9 cellular contexts compared by ENCODE assay signal in genomic region chr3:65170357-65171090, GRCh38.
DNase-seq lines count a peak whose midpoint lies in the region; ATAC-seq, FAIRE-seq and TF ChIP-seq lines count a peak whose summit lies in the region.
"Had no signal": no experiment of that assay in that cellular context is flagged by ENCODE, and none has a peak within 500 bp of the region (broad histone marks: within the 10 kb centered on the region; RNA-seq: fewer than 3 reads in every experiment).

No MANE protein-coding gene starts in this region.

- H3K27ac ChIP-seq in kidney (ENCODE audit: low read depth in 2 of 2, low read length in 2 of 2) (no peak overlapping the region), substantia nigra (ENCODE audit: low read depth, low read length, poor library complexity, severe bottlenecking) (no peak overlapping the region)
- H3K27ac ChIP-seq: SK-N-MC had no signal

- H3K4me3 Mint-ChIP-seq in CD14-positive monocyte, result no peak overlapping the region

- H3K9me3 Mint-ChIP-seq in CD14-positive monocyte, result peaks cover 0 to 3% (median 0%) of the 10 kb centered on the region in 7 donors

- no peaks in the 10 kb centered on the region for H3K9me3 ChIP-seq in kidney (ENCODE audit: control insufficient read depth in 1 of 2, low read length in 2 of 2)

- TF ChIP-seq CTCF in kidney (IDR thresholded peaks at IDR 0.05; ENCODE audit: borderline replicate concordance, extremely low read depth, insufficient read depth) (peak; percentile 20), CD14-positive monocyte (IDR thresholded peaks at IDR 0.05) (no peak)

- no peak overlapping the region for H3K4me3 ChIP-seq in kidney (ENCODE audit: low read length in 2 of 2)
- H3K4me3 ChIP-seq: SK-N-MC had no signal

- FAIRE-seq in kidney (lab: Jason Lieb, UNC), result no peak

- no peaks in the 10 kb centered on the region for H3K4me1 ChIP-seq in kidney (ENCODE audit: control insufficient read depth in 1 of 2, insufficient read depth in 1 of 2, low read depth in 1 of 2, low read length in 2 of 2)

- intact Hi-C loops in kidney (cut with DNase I), result no loop called here
- intact Hi-C loops in CD14-positive monocyte (cut with micrococcal nuclease), result no loop called here

- no peaks in the 10 kb centered on the region for H3K36me3 Mint-ChIP-seq in CD14-positive monocyte

- DNase-seq in KG1 (lab: John Stamatoyannopoulos, UW) (peak; percentile 3), brain pericyte (ENCODE audit: low read depth, low spot score) (peak; percentile 65), kidney (peak; percentile 95), substantia nigra (lab: John Stamatoyannopoulos, UW) (peak in 25 of 49 donors; percentile 1 to 71 (median 24)), CD14-positive monocyte (ENCODE audit: low spot score) (no peak), NCI-H69 (lab: John Stamatoyannopoulos, UW) (no peak)

- no peak overlapping the region for H3K27ac Mint-ChIP-seq in CD14-positive monocyte

- no peaks in the 10 kb centered on the region for H3K4me1 Mint-ChIP-seq in CD14-positive monocyte

- no peak for ATAC-seq in HG03097 (IDR thresholded peaks at IDR 0.05; ENCODE audit: low FRiP score, unreplicated experiment)
- ATAC-seq in HG02798 (IDR thresholded peaks at IDR 0.05; ENCODE audit: poor library complexity, unreplicated experiment), result no peak

- no peaks in the 10 kb centered on the region for H3K36me3 ChIP-seq in kidney (ENCODE audit: control insufficient read depth in 1 of 2, insufficient read depth in 2 of 2, low read length in 2 of 2)

- H3K9ac ChIP-seq in kidney (ENCODE audit: low read length in 2 of 2), result no peak overlapping the region

- H3K27me3 Mint-ChIP-seq in CD14-positive monocyte (ENCODE audit: low read depth in 3 of 3), result peaks cover 0 to 3% (median 0%) of the 10 kb centered on the region in 3 donors

Comparison
In these comparisons a context has a peak if more than half of its experiments do, and no peak if none do; other contexts are left out.
1. DNase-seq: peak in KG1 (single experiment), brain pericyte (single experiment), kidney (single experiment) and substantia nigra (25 of 49); none in CD14-positive monocyte (single experiment) and NCI-H69 (single experiment).